9 cellular contexts compared by ENCODE assay signal in the genomic region with DNA sequence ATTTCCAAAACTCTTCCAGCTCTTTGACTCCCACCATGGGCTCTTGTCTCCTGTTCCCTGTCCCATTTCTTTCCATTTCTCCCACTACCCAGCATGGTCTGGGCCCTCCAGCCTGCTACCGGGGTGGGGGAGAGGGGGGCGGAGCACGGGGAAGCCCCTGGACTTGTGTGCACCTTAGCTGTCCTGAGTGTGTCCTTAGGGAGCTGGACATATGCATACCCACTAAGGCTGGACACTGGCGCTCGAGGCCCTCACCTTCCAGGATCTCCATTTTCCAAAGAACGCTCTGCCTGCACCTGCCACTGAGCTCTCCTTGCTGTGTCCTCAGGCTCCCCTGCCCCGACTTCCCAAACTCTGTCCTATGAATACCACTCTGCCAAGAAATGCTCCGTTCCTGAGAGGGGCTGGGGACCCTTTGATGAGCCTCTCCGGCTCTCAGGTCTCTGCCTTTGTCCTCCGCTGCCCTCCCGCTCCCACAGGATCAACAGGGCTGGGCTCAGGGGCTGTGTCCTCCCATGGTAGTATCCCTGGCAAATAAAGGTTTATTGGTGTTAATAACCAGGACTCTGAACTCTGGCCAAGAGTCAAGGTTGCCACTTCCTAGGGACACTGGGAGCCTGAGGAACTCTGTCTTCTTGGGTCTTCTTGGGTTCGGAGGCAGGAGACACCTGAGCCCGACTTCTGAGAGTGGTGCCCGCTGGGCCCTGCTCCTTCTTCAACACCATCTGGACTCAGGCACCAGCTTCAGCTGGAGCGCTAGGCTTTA. TPM values are rescaled to one million over a fixed set of nuclear protein-coding genes. Genes with fewer than 3 reads are reported as not detected.
DNase-seq lines count a peak whose midpoint lies in the region; ATAC-seq, FAIRE-seq and TF ChIP-seq lines count a peak whose summit lies in the region.
"Had no signal": no experiment of that assay in that cellular context is flagged by ENCODE, and none has a peak within 500 bp of the region (broad histone marks: within the 10 kb centered on the region; RNA-seq: fewer than 3 reads in every experiment).

No MANE protein-coding gene starts in this region.

- H3K9ac ChIP-seq in iPS-15b (ENCODE audit: low read depth, low read length): peak overlapping the region; percentile 26

- H3K27me3 ChIP-seq in HAP-1 (ENCODE audit: low read depth) (no peaks in the 10 kb centered on the region), iPS-15b (ENCODE audit: control insufficient read depth, insufficient read depth, low read length) (peaks cover 63% of the 10 kb centered on the region), small intestine (ENCODE audit: control insufficient read depth in 2 of 2, insufficient read depth in 2 of 2, low read length in 2 of 2) (no peaks in the 10 kb centered on the region)

- H3K36me3 ChIP-seq in HAP-1 (replicated peaks) (no peaks in the 10 kb centered on the region), iPS-15b (ENCODE audit: control insufficient read depth, insufficient read depth, low read length) (no peaks in the 10 kb centered on the region), small intestine (ENCODE audit: control insufficient read depth in 2 of 2, insufficient read depth in 2 of 2, low read length in 2 of 2) (no peaks in the 10 kb centered on the region)

- intact Hi-C loops in activated CD8-positive, alpha-beta T cell treated with anti-CD3 and anti-CD28 coated beads for 36 hours (cut with micrococcal nuclease): no loop called here

- CTCF ChIA-PET in activated CD8-positive, alpha-beta T cell treated with anti-CD3 and anti-CD28 coated beads for 36 hours (lab: Charles Lee): interaction anchor here (0.6 to 2.5 kb wide), 6 partner anchors 18 to 793 kb away, joined by 3 to 10 read pairs (median 5); no protein-coding TSS in a partner anchor
- CTCF ChIA-PET in HEK293T (lab: Yijun Ruan, JAX): interaction anchor here (4.5 kb wide), 1 partner anchor 11 kb away, joined by 21 read pairs; no protein-coding TSS in a partner anchor

- peak overlapping the region; percentile 66 for H3K4me3 Mint-ChIP-seq in activated CD8-positive, alpha-beta T cell treated with anti-CD3 and anti-CD28 coated beads for 36 hours

- H3K27me3 Mint-ChIP-seq in activated CD8-positive, alpha-beta T cell treated with anti-CD3 and anti-CD28 coated beads for 36 hours: peaks cover 37% of the 10 kb centered on the region

- 75 to 87% (median 85%) methylated on average over 14 to 15 of the region's 15 CpGs for WGBS in small intestine, 3 donors

- DNase-seq in HAP-1 (ENCODE audit: low spot score in 2 of 2) (no peak), small intestine (peak; percentile 70), HT-29 (ENCODE audit: low spot score) (no peak), HEK293T (ENCODE audit: extremely low spot score) (no peak), NCI-H446 (lab: John Stamatoyannopoulos, UW) (no peak)
- DNase-seq in activated CD8-positive, alpha-beta T cell treated with anti-CD3 and anti-CD28 coated beads for 36 hours: no peak
- DNase-seq: NCI-H2171 treated with DMSO at 0.1 percent for 48 hours had no signal

- in situ Hi-C loops in HAP-1 (cut with MboI; ENCODE audit: low sequenced_read_pairs): no loop called here

- H3K27ac Mint-ChIP-seq in activated CD8-positive, alpha-beta T cell treated with anti-CD3 and anti-CD28 coated beads for 36 hours: no peak overlapping the region

- H3K9me3 Mint-ChIP-seq in activated CD8-positive, alpha-beta T cell treated with anti-CD3 and anti-CD28 coated beads for 36 hours: no peaks in the 10 kb centered on the region

- H3K4me1 ChIP-seq in HAP-1 (peaks cover 6% of the 10 kb centered on the region; the same call in 1 of the 2 replicates), iPS-15b (ENCODE audit: control insufficient read depth, insufficient read depth, low read length) (peaks cover 3% of the 10 kb centered on the region), small intestine (ENCODE audit: control insufficient read depth in 2 of 2, insufficient read depth in 1 of 2, low read depth in 1 of 2, low read length in 1 of 2) (peaks cover 4% of the 10 kb centered on the region in 2 donors)

- H3K4me3 ChIP-seq in HAP-1 (peak overlapping the region; percentile 45), iPS-15b (ENCODE audit: low read depth, low read length) (peak overlapping the region; percentile 73), small intestine (ENCODE audit: low read depth in 1 of 2, low read length in 2 of 2) (peak overlapping the region; percentile 61 to 82)

- POLR2A ChIA-PET in activated CD8-positive, alpha-beta T cell treated with anti-CD3 and anti-CD28 coated beads for 36 hours (lab: Charles Lee): interaction anchor here (0.6 kb wide), 1 partner anchor 10 kb away, joined by 3 read pairs; no protein-coding TSS in a partner anchor
- POLR2A ChIA-PET in HEK293T (lab: Yijun Ruan, JAX): interaction anchor here (1.0 to 4.2 kb wide), 9 partner anchors 11 to 93 kb away, joined by 3 to 29 read pairs (median 4); partner anchors contain the start of genes GDF9, KIF3A and UQCRQ

- H3K27ac ChIP-seq in small intestine (ENCODE audit: low read depth in 1 of 2, low read length in 1 of 2): peak overlapping the region; percentile 82 to 93

- H3K9me3 ChIP-seq in HAP-1 (no peaks in the 10 kb centered on the region), iPS-15b (ENCODE audit: control insufficient read depth, insufficient read depth, low read length) (no peaks in the 10 kb centered on the region), small intestine (ENCODE audit: control insufficient read depth, low read depth) (no peaks in the 10 kb centered on the region)

- TF ChIP-seq CTCF in activated CD8-positive, alpha-beta T cell treated with anti-CD3 and anti-CD28 coated beads for 36 hours (IDR thresholded peaks at IDR 0.05): no peak

- no peaks in the 10 kb centered on the region for H3K36me3 Mint-ChIP-seq in activated CD8-positive, alpha-beta T cell treated with anti-CD3 and anti-CD28 coated beads for 36 hours (ENCODE audit: low read depth)

- FAIRE-seq in small intestine (lab: Jason Lieb, UNC): no peak

- H3K4me1 Mint-ChIP-seq in activated CD8-positive, alpha-beta T cell treated with anti-CD3 and anti-CD28 coated beads for 36 hours (ENCODE audit: low read depth): peaks cover 5% of the 10 kb centered on the region

- no peak for ATAC-seq in activated CD8-positive, alpha-beta T cell treated with anti-CD3 and anti-CD28 coated beads for 36 hours
- ATAC-seq in GM18498 (IDR thresholded peaks at IDR 0.05; ENCODE audit: unreplicated experiment): no peak

TF ChIP-seq in HEK293T, 16 proteins besides CTCF, POLR2A, EP300 and RAD21:
- TF ChIP-seq, protein P1, sequence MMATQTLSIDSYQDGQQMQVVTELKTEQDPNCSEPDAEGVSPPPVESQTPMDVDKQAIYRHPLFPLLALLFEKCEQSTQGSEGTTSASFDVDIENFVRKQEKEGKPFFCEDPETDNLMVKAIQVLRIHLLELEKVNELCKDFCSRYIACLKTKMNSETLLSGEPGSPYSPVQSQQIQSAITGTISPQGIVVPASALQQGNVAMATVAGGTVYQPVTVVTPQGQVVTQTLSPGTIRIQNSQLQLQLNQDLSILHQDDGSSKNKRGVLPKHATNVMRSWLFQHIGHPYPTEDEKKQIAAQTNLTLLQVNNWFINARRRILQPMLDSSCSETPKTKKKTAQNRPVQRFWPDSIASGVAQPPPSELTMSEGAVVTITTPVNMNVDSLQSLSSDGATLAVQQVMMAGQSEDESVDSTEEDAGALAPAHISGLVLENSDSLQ (IDR thresholded peaks at IDR 0.05): no peak
- TF ChIP-seq ZNF384 (IDR thresholded peaks at IDR 0.05) (no peak), SUZ12 (IDR thresholded peaks at IDR 0.05) (no peak), FOXK2 (IDR thresholded peaks at IDR 0.05) (no peak)

RNA-seq across cellular contexts. Expression of gene SHROOM1, which starts 0.8 kb away (rescaled TPM):
- 1 to 10 TPM; 2.0 to 2.1 TPM for total RNA-seq in activated CD8-positive, alpha-beta T cell treated with anti-CD3 and anti-CD28 coated beads for 36 hours
- polyA plus RNA-seq in small intestine: 10 to 100 TPM in 2 of 3 donors, 1 to 10 TPM in 1; 9.2 to 72.2 (median 14.5) TPM
- 48.0 and 61.2 TPM in 2 replicates for total RNA-seq in HT-29 (2014; rRNA removed; shearing (Covaris generic))

RNA-seq across cellular contexts. Expression of gene SOWAHA, which starts 18.2 kb away (rescaled TPM):
- total RNA-seq in activated CD8-positive, alpha-beta T cell treated with anti-CD3 and anti-CD28 coated beads for 36 hours: not detected
- polyA plus RNA-seq in small intestine: 10 to 100 TPM; 25.6 to 75.4 (median 72.0) TPM
- 2.9 and 4.6 TPM in 2 replicates for total RNA-seq in HT-29 (2014; rRNA removed; shearing (Covaris generic))

RNA-seq across cellular contexts. Expression of gene GDF9, which starts 35.0 kb away (rescaled TPM):
- under 1 TPM; 0.90 to 0.94 TPM for total RNA-seq in activated CD8-positive, alpha-beta T cell treated with anti-CD3 and anti-CD28 coated beads for 36 hours
- polyA plus RNA-seq in small intestine: under 1 TPM in 2 of 3 donors, not detected in 1; 0.34 to 0.67 TPM
- 0.05 and 0.26 TPM in 2 replicates for total RNA-seq in HT-29 (2014; rRNA removed; shearing (Covaris generic))

RNA-seq across cellular contexts. Expression of gene UQCRQ, which starts 35.2 kb away (rescaled TPM):
- total RNA-seq in activated CD8-positive, alpha-beta T cell treated with anti-CD3 and anti-CD28 coated beads for 36 hours: 100 to 1,000 TPM; 558 to 566 TPM
- 100 to 1,000 TPM; 481 to 872 (median 607) TPM for polyA plus RNA-seq in small intestine
- total RNA-seq in HT-29 (2014; rRNA removed; shearing (Covaris generic)): 227 and 266 TPM in 2 replicates

RNA-seq across cellular contexts. Expression of gene LEAP2, which starts 42.2 kb away (rescaled TPM):
- total RNA-seq in activated CD8-positive, alpha-beta T cell treated with anti-CD3 and anti-CD28 coated beads for 36 hours: 1 to 10 TPM; 3.0 to 3.5 TPM
- 10 to 100 TPM in 1 of 3 donors, 1 to 10 TPM in 2; 2.2 to 12.3 (median 9.5) TPM for polyA plus RNA-seq in small intestine
- total RNA-seq in HT-29 (2014; rRNA removed; shearing (Covaris generic)): 0.64 and 1.5 TPM in 2 replicates

Comparison
In these comparisons a context has a peak if more than half of its experiments do, and no peak if none do; other contexts are left out.
1. RNA of gene SHROOM1, which starts 0.8 kb away (total RNA-seq): 48.0 to 61.2 TPM in HT-29; 2.0 to 2.1 TPM in activated CD8-positive, alpha-beta T cell treated with anti-CD3 and anti-CD28 coated beads for 36 hours; every median in the first group is over 10 times any median in the second.
2. Peak in every context shown above with its lines, with median percentiles within 50 percentile points of each other: H3K4me3 ChIP-seq.